ENCODE assay signal across 8 cellular contexts in the genomic region with DNA sequence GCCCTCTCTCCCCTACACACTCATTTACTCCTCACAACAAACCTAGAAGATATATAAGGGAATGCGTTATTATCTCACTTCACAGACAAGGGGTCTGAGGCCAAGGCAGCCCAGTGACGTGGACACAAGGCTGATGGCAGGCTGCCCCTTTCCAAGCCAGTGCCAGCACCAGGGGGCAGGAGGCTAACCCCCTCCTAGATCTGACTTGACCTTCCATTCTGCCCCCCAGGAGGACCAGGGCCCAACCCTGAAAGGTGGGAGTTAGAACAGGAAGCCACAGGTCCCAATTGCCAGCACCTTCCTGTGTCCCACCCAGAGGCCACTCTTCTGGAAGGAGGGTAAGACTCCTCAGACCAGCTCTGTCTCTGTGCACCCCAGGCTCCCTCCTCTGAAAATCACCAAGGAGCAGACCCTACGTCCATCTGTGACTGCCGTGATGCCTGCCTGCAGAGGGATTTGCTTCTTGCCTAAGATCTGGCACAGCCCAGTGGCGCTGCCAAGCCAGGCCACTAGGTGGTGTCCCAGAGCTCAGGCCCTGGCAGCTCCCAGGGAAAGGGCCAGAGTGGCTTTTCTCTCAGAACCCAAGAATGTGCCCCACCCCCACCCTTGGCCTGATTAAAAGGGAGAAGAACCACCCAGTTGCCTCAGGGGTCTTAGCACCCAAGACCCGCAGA. TPM values are rescaled to one million over a fixed set of nuclear protein-coding genes. Genes with fewer than 3 reads are reported as not detected.
DNase-seq lines count a peak whose midpoint lies in the region; ATAC-seq and TF ChIP-seq lines count a peak whose summit lies in the region.

No MANE protein-coding gene starts in this region.

- H3K4me1 ChIP-seq in Peyer's patch: peaks cover 0 to 49% (median 6%) of the 10 kb centered on the region in 4 donors

- no peaks in the 10 kb centered on the region for H3K36me3 ChIP-seq in Peyer's patch

- H3K9me3 ChIP-seq in Peyer's patch: no peaks in the 10 kb centered on the region

- TF ChIP-seq CTCF in Peyer's patch (IDR thresholded peaks at IDR 0.05): peak; percentile 93 to 98 (median 96)

- POLR2A ChIA-PET in naive thymus-derived CD8-positive, alpha-beta T cell (lab: Charles Lee): interaction anchor here (0.7 kb wide), 1 partner anchor 31 kb away, joined by 3 read pairs; no protein-coding TSS in a partner anchor

- no peaks in the 10 kb centered on the region for H3K4me1 Mint-ChIP-seq in activated T-helper 1 cell treated with anti-CD3 and anti-CD28 coated beads, Interleukin-12 subunit alpha, Interleukin-12 subunit beta, Interleukin-2, Interleukin-4 antibody, amounts not matched to agents 30 ng/mL and 10 ng/mL and 1 ng/mL, durations not matched to agents 14 hours and 24 hours and 36 hours (ENCODE audit: low read depth)
- peaks cover 0 to 15% (median 8%) of the 10 kb centered on the region in 4 donors for H3K4me1 Mint-ChIP-seq in naive thymus-derived CD8-positive, alpha-beta T cell

- TF ChIP-seq POLR2A in Peyer's patch (IDR thresholded peaks at IDR 0.05): no peak

- H3K27me3 ChIP-seq in Peyer's patch: no peaks in the 10 kb centered on the region

- H3K27me3 Mint-ChIP-seq in activated T-helper 1 cell treated with anti-CD3 and anti-CD28 coated beads, Interleukin-12 subunit alpha, Interleukin-12 subunit beta, Interleukin-2, Interleukin-4 antibody, amounts not matched to agents 30 ng/mL and 10 ng/mL and 1 ng/mL, durations not matched to agents 14 hours and 24 hours and 36 hours (ENCODE audit: insufficient read depth): peaks cover 12% of the 10 kb centered on the region
- peaks cover 0 to 9% (median 4%) of the 10 kb centered on the region in 5 donors for H3K27me3 Mint-ChIP-seq in naive thymus-derived CD8-positive, alpha-beta T cell

- H3K9me3 Mint-ChIP-seq in activated T-helper 1 cell treated with anti-CD3 and anti-CD28 coated beads, Interleukin-12 subunit alpha, Interleukin-12 subunit beta, Interleukin-2, Interleukin-4 antibody, amounts not matched to agents 30 ng/mL and 10 ng/mL and 1 ng/mL, durations not matched to agents 14 hours and 24 hours and 36 hours: no peaks in the 10 kb centered on the region
- H3K9me3 Mint-ChIP-seq in naive thymus-derived CD8-positive, alpha-beta T cell: no peaks in the 10 kb centered on the region

- peak; percentile 87 to 91 for ATAC-seq in naive thymus-derived CD8-positive, alpha-beta T cell
- no peak for ATAC-seq in GM21526 (IDR thresholded peaks at IDR 0.05; ENCODE audit: low FRiP score, unreplicated experiment)

- H3K27ac ChIP-seq in Peyer's patch: peak overlapping the region; percentile 71 to 91 (median 80)

- DNase-seq in EH (ENCODE audit: low read depth) (peak; percentile 91), HUDEP-2 (lab: John Stamatoyannopoulos, UW; ENCODE audit: unreplicated experiment in 76 of 76) (peak in 69 of 76 experiments; percentile 10 to 84 (median 58)), Peyer's patch (peak; percentile 78 to 94 (median 92)), fibroblast of gingiva (ENCODE audit: low read depth) (peak; percentile 89)
- DNase-seq in activated T-helper 1 cell treated with anti-CD3 and anti-CD28 coated beads, Interleukin-12 subunit alpha, Interleukin-12 subunit beta, Interleukin-2, Interleukin-4 antibody, amounts not matched to agents 30 ng/mL and 10 ng/mL and 1 ng/mL, durations not matched to agents 14 hours and 24 hours and 36 hours (ENCODE audit: low spot score): peak; percentile 68
- DNase-seq in naive thymus-derived CD8-positive, alpha-beta T cell: peak; percentile 53 to 82 (median 70)
- DNase-seq in stimulated activated CD8-positive, alpha-beta memory T cell treated with anti-CD3 and anti-CD28 coated beads, Interleukin-7, amount 100 ng/mL, for 4 hours (ENCODE audit: low read depth in 2 of 2): peak; percentile 58 to 59

- H3K4me3 Mint-ChIP-seq in activated T-helper 1 cell treated with anti-CD3 and anti-CD28 coated beads, Interleukin-12 subunit alpha, Interleukin-12 subunit beta, Interleukin-2, Interleukin-4 antibody, amounts not matched to agents 30 ng/mL and 10 ng/mL and 1 ng/mL, durations not matched to agents 14 hours and 24 hours and 36 hours: no peak overlapping the region
- H3K4me3 Mint-ChIP-seq in naive thymus-derived CD8-positive, alpha-beta T cell: no peak overlapping the region

- intact Hi-C loops in activated T-helper 1 cell treated with anti-CD3 and anti-CD28 coated beads, Interleukin-12 subunit alpha, Interleukin-12 subunit beta, Interleukin-2, Interleukin-4 antibody, amounts not matched to agents 30 ng/mL and 10 ng/mL and 1 ng/mL, durations not matched to agents 14 hours and 24 hours and 36 hours (cut with micrococcal nuclease): loop anchor here (1.0 to 10.0 kb wide), 5 partner anchors 96 to 283 kb away; partner anchors contain the start of gene VEZF1

- H3K4me3 ChIP-seq in Peyer's patch: no peak overlapping the region

- H3K36me3 Mint-ChIP-seq in activated T-helper 1 cell treated with anti-CD3 and anti-CD28 coated beads, Interleukin-12 subunit alpha, Interleukin-12 subunit beta, Interleukin-2, Interleukin-4 antibody, amounts not matched to agents 30 ng/mL and 10 ng/mL and 1 ng/mL, durations not matched to agents 14 hours and 24 hours and 36 hours (ENCODE audit: low read depth): no peaks in the 10 kb centered on the region
- no peaks in the 10 kb centered on the region for H3K36me3 Mint-ChIP-seq in naive thymus-derived CD8-positive, alpha-beta T cell

- H3K27ac Mint-ChIP-seq in activated T-helper 1 cell treated with anti-CD3 and anti-CD28 coated beads, Interleukin-12 subunit alpha, Interleukin-12 subunit beta, Interleukin-2, Interleukin-4 antibody, amounts not matched to agents 30 ng/mL and 10 ng/mL and 1 ng/mL, durations not matched to agents 14 hours and 24 hours and 36 hours: no peak overlapping the region
- H3K27ac Mint-ChIP-seq in naive thymus-derived CD8-positive, alpha-beta T cell: peak overlapping the region in 3 of 10 donors; percentile 24 to 69 (median 43)

RNA-seq across cellular contexts. Expression of gene MRPS23, which starts 42.4 kb away (rescaled TPM):
- 1 to 10 TPM in 3 of 4 donors, under 1 TPM in 1; 0.83 to 7.4 (median 5.2) TPM for total RNA-seq in Peyer's patch
- 79.6 and 87.0 TPM in 2 replicates for total RNA-seq in activated T-helper 1 cell treated with anti-CD3 and anti-CD28 coated beads, Interleukin-12 subunit alpha, Interleukin-12 subunit beta, Interleukin-2, Interleukin-4 antibody, amounts not matched to agents 30 ng/mL and 10 ng/mL and 1 ng/mL, durations not matched to agents 14 hours and 24 hours and 36 hours
- total RNA-seq in naive thymus-derived CD8-positive, alpha-beta T cell: 10 to 100 TPM; 31.6 to 33.7 TPM
- 10 to 100 TPM; 41.1 to 42.8 (median 41.6) TPM for polyA plus RNA-seq in naive thymus-derived CD8-positive, alpha-beta T cell
